7 cellular contexts compared by ENCODE assay signal in the genomic region with DNA sequence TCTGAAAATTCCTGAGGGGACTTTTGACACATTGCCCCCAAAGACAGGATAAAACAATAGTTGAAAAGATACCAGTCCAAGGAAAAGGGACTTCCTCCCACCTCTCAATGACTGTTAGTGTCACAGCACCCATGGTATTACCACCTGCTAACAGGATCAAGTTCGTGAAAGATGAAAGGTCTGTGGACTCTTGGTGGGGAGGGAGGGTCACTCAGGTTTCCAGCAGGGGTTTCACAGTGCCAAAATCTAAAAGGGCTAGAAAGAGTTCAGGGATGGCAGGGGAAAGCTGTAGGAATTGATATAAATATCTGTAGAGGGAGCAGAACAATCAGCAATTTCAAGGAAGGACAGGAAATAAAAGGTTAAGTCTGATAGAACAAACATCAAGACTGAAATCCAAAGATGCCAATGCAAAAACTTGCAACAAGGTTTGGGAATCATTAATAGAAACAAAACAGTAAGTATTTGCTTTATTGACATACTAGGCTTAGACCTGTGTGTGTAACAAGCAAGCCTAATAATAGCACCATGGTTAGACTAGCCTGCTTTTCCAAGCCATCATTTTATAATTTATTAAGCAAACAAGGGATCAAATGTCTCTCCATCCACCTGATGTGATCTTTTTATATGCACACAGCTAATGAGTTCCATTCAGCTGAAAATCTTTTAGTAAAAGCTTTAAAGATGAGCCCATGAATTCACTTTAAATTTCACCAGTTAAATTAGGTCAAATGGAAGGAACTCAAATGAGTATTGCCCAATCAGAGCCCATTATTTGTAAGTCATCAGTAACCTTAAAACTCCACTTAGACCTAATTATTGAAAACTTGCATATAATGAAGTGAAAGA. TPM values are rescaled to one million over a fixed set of nuclear protein-coding genes. Genes with fewer than 3 reads are reported as not detected.
A peak's percentile ranks its signal among the peaks of the same experiment; 100 is the strongest.
DNase-seq lines count a peak whose midpoint lies in the region; ATAC-seq and TF ChIP-seq lines count a peak whose summit lies in the region.

No MANE protein-coding gene starts in this region.

- H3K4me1 ChIP-seq in GM23248 (ENCODE audit: insufficient read depth) (peaks cover 52% of the 10 kb centered on the region), Panc1 (ENCODE audit: control insufficient read depth, insufficient read depth, low read length) (peaks cover 38% of the 10 kb centered on the region)

- no peak overlapping the region for H2AFZ ChIP-seq in GM23248

- no peak for ATAC-seq in Panc1

- H3K9ac ChIP-seq in GM23248, result peak overlapping the region; percentile 99

- BruUV-seq in Panc1 (replicated peaks; lab: Mats Ljungman, UMichigan), result no TSS peak

- intact Hi-C loops in Panc1 (cut with micrococcal nuclease; ENCODE audit: unreplicated experiment), result loop anchor here (5.0 kb wide), 1 partner anchor 37 kb away; no protein-coding TSS in a partner anchor

- H3F3A ChIP-seq in GM23248 (ENCODE audit: insufficient read depth), result peaks cover 88% of the 10 kb centered on the region

- H3K27ac ChIP-seq in GM23248, result peak overlapping the region; percentile 100
- peak overlapping the region; percentile 64 for H3K27ac ChIP-seq in Panc1 (ENCODE audit: low read length)

- H3K4me2 ChIP-seq in GM23248 (ENCODE audit: unreplicated experiment), result peak overlapping the region; percentile 98

- CTCF ChIA-PET in Panc1 (lab: Charles Lee), result no interaction called here

- 0 to 5% methylated on average over 1 of the region's 1 CpG for WGBS in GM23248 (ENCODE audit: low coverage in 1 of 2, low lambda C conversion rate in 2 of 2, missing lambda C conversion rate in 2 of 2), 2 experiments

- no peaks in the 10 kb centered on the region for H3K9me3 ChIP-seq in GM23248 (ENCODE audit: low read depth)
- no peaks in the 10 kb centered on the region for H3K9me3 ChIP-seq in Panc1 (ENCODE audit: control insufficient read depth, insufficient read depth, low read depth, low read length)

- TF ChIP-seq CTCF in Panc1 (IDR thresholded peaks at IDR 0.05), result no peak

- POLR2A ChIA-PET in Panc1 (lab: Charles Lee), result interaction anchor here (0.8 to 1.1 kb wide), 2 partner anchors 12 to 38 kb away, joined by 3 to 4 read pairs; no protein-coding TSS in a partner anchor

- H3K27me3 ChIP-seq in GM23248 (replicated peaks; ENCODE audit: insufficient read depth) (no peaks in the 10 kb centered on the region), Panc1 (ENCODE audit: control insufficient read depth, insufficient read depth, low read length) (no peaks in the 10 kb centered on the region)

- H3K79me2 ChIP-seq in GM23248 (ENCODE audit: insufficient read depth), result peaks cover 95% of the 10 kb centered on the region

- peaks cover 32% of the 10 kb centered on the region; the same call in 1 of the 2 replicates for H4K20me1 ChIP-seq in GM23248 (ENCODE audit: insufficient read depth)

- in situ Hi-C loops in GM23248 (cut with MboI) (no loop called here), Panc1 (cut with HindIII; ENCODE audit: low pct_unique_long_range_greater_than_20kb, low sequenced_read_pairs) (no loop called here)

- DNase-seq in GM23248, result peak; percentile 62
- no peak for DNase-seq in Panc1 (ENCODE audit: low read depth, low spot score)
- peak; percentile 60 for DNase-seq in fibroblast of gingiva (ENCODE audit: low read depth)
- DNase-seq in skeletal muscle cell (ENCODE audit: low read depth), result no peak
- no peak for DNase-seq in NCI-H2107 treated with DMSO at 0.1 percent for 48 hours (lab: John Stamatoyannopoulos, UW; ENCODE audit: unreplicated experiment)
- DNase-seq in SK-N-DZ (ENCODE audit: low spot score), result no peak
- DNase-seq in NCI-H345 treated with DMSO at 0.1 percent for 48 hours (lab: John Stamatoyannopoulos, UW; ENCODE audit: unreplicated experiment), result no peak

- H3K36me3 ChIP-seq in GM23248 (ENCODE audit: low read depth), result peaks cover 74% of the 10 kb centered on the region
- H3K36me3 ChIP-seq in Panc1 (ENCODE audit: control insufficient read depth, insufficient read depth, low read length), result peaks cover 53% of the 10 kb centered on the region

- H3K4me3 ChIP-seq in GM23248, result peak overlapping the region; percentile 98
- H3K4me3 ChIP-seq in Panc1 (ENCODE audit: low read depth in 2 of 2, low read length in 2 of 2), result peak overlapping the region; percentile 99 to 100
- H3K4me3 ChIP-seq in skeletal muscle cell (ENCODE audit: low read depth, low read length), result peak overlapping the region; percentile 66

- no peaks in the 10 kb centered on the region for H3K9me2 ChIP-seq in GM23248 (ENCODE audit: insufficient read depth)

RNA-seq across cellular contexts. Expression of a gene that starts 3.7 kb away (rescaled TPM):
- 307 and 310 TPM in 2 replicates for total RNA-seq in GM23248 (2014; rRNA removed; shearing (Covaris generic))
- 79.0 and 84.7 TPM in 2 replicates for polyA plus RNA-seq in GM23248 (2016; fragmentation: Nextera tagmentation; extraction: Ambion mirVana)
- total RNA-seq in Panc1 (2021; ENCODE audit: unreplicated experiment), result 126 TPM
- 76.7 TPM for polyA plus RNA-seq in Panc1 (2012; ENCODE audit: insufficient read length)
- 109 and 112 TPM in 2 replicates for polyA plus RNA-seq in SK-N-DZ (2014; cell fraction: cytosol; rRNA removed)
- polyA plus RNA-seq in SK-N-DZ (2014; cell fraction: nucleus; rRNA removed), result 116 and 145 TPM in 2 replicates

RNA-seq across cellular contexts. Expression of a gene that starts 26.5 kb away (rescaled TPM):
- 27.6 and 27.9 TPM in 2 replicates for total RNA-seq in GM23248 (2014; rRNA removed; shearing (Covaris generic))
- 45.4 TPM in 2 replicates for polyA plus RNA-seq in GM23248 (2016; fragmentation: Nextera tagmentation; extraction: Ambion mirVana)
- 9.5 TPM for total RNA-seq in Panc1 (2021; ENCODE audit: unreplicated experiment)
- polyA plus RNA-seq in Panc1 (2012; ENCODE audit: insufficient read length), result 10.4 TPM
- 0.48 and 1.3 TPM in 2 replicates for polyA plus RNA-seq in SK-N-DZ (2014; cell fraction: cytosol; rRNA removed)
- polyA plus RNA-seq in SK-N-DZ (2014; cell fraction: nucleus; rRNA removed), result 2.5 and 6.9 TPM in 2 replicates

RNA-seq across cellular contexts. Expression of a gene that starts 53.7 kb away (rescaled TPM):
- total RNA-seq in GM23248 (2014; rRNA removed; shearing (Covaris generic)), result 47.4 and 54.3 TPM in 2 replicates
- 44.4 and 51.1 TPM in 2 replicates for polyA plus RNA-seq in GM23248 (2016; fragmentation: Nextera tagmentation; extraction: Ambion mirVana)
- total RNA-seq in Panc1 (2021; ENCODE audit: unreplicated experiment), result 207 TPM
- polyA plus RNA-seq in Panc1 (2012; ENCODE audit: insufficient read length), result 208 TPM
- polyA plus RNA-seq in SK-N-DZ (2014; cell fraction: cytosol; rRNA removed), result 272 and 337 TPM in 2 replicates
- 173 and 181 TPM in 2 replicates for polyA plus RNA-seq in SK-N-DZ (2014; cell fraction: nucleus; rRNA removed)

Comparison
In these comparisons a context has a peak if more than half of its experiments do, and no peak if none do; other contexts are left out.
1. DNase-seq: peak in GM23248 (single experiment) and fibroblast of gingiva (single experiment); none in Panc1 (single experiment), skeletal muscle cell (single experiment), NCI-H2107 treated with DMSO at 0.1 percent for 48 hours (single experiment), SK-N-DZ (single experiment) and NCI-H345 treated with DMSO at 0.1 percent for 48 hours (single experiment).
2. Peak in every context shown above with its lines, with median percentiles within 50 percentile points of each other: H3K4me3 ChIP-seq.